ENCODE assay signal across 15 cellular contexts in the genomic region with DNA sequence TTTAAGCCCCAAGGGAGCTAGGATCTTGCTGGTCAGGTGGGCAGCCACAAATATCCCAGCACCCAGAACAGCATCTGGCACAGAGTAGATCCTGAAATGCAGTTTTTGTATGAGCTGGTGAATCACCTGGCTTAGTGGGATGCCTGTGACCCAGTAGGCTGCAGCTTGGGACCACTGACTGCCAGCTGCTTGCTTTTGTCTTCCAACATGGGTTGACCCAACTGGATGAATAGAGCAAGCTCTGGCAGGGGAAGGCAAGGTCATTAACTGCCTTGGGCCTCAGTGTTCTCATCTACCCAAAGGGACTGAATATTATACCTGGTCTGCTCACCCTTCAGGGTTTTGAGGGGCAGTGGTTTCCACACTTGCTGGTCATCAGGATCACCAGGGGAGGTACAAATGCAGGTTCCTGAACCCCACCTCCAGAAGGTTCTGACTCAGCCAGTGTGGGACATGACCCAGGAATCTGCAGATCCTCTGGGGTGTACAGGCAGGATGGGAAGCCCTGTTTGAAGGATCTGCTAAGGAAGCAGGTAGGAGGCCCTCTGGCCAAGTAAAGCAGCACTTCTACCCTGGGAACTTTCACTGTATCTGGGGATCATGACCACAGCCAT. TPM values are rescaled to one million over a fixed set of nuclear protein-coding genes. Genes with fewer than 3 reads are reported as not detected.
DNase-seq lines count a peak whose midpoint lies in the region; ATAC-seq and TF ChIP-seq lines count a peak whose summit lies in the region.
"Had no signal": no experiment of that assay in that cellular context is flagged by ENCODE, and none has a peak within 500 bp of the region (broad histone marks: within the 10 kb centered on the region; RNA-seq: fewer than 3 reads in every experiment).

No MANE protein-coding gene starts in this region.

- no peak overlapping the region for H3K4me3 ChIP-seq in uterus
- H3K4me3 ChIP-seq: HAP-1 had no signal

- peak overlapping the region; percentile 75 for H3K27ac Mint-ChIP-seq in chondrocyte (ENCODE audit: unreplicated experiment)

- H3K4me1 Mint-ChIP-seq in chondrocyte (ENCODE audit: low read depth), result peaks cover 79% of the 10 kb centered on the region

- ATAC-seq in HG02571 (IDR thresholded peaks at IDR 0.05; ENCODE audit: unreplicated experiment), result no peak
- no peak for ATAC-seq in GM18907 (IDR thresholded peaks at IDR 0.05; ENCODE audit: unreplicated experiment)

- no peaks in the 10 kb centered on the region for H3K9me3 Mint-ChIP-seq in chondrocyte (ENCODE audit: low read depth)

- no peak overlapping the region for H3K4me3 Mint-ChIP-seq in chondrocyte (ENCODE audit: unreplicated experiment)

- H3K27ac ChIP-seq in uterus, result no peak overlapping the region

- no peaks in the 10 kb centered on the region for H3K27me3 Mint-ChIP-seq in chondrocyte (ENCODE audit: low read depth)

- H3K9me3 ChIP-seq in uterus, result no peaks in the 10 kb centered on the region
- H3K9me3 ChIP-seq: HAP-1 had no signal

- TF ChIP-seq POLR2A in uterus (IDR thresholded peaks at IDR 0.05), result no peak

- no peaks in the 10 kb centered on the region for H3K27me3 ChIP-seq in uterus

- no peaks in the 10 kb centered on the region for H3K4me1 ChIP-seq in uterus
- H3K4me1 ChIP-seq: HAP-1 had no signal

- intact Hi-C loops in uterus (cut with DNase I; ENCODE audit: low total_unique reads), result no loop called here

- TF ChIP-seq CTCF in chondrocyte (IDR thresholded peaks at IDR 0.05), result no peak
- TF ChIP-seq CTCF in uterus (IDR thresholded peaks at IDR 0.05), result no peak

- DNase-seq in activated T-cell treated with anti-CD3 and anti-CD28 coated beads, Interleukin-2, amount 50 U/mL, for 48 hours, result peak; percentile 6 to 7
- DNase-seq in activated T-cell treated with anti-CD3 and anti-CD28 coated beads for 4 hours (no peak), chondrocyte (ENCODE audit: low spot score) (no peak), mesenteric fat pad (ENCODE audit: low spot score) (peak; percentile 49), uterus (peak; percentile 7 to 11)
- DNase-seq: AML-193, DMS53, Kasumi-1, NCI-H1417, NCI-H2029 treated with DMSO at 0.1 percent for 48 hours, NCI-H510A, NCI-H82 had no signal

- no peaks in the 10 kb centered on the region for H3K36me3 ChIP-seq in uterus
- H3K36me3 ChIP-seq: HAP-1 had no signal

- peaks cover 46% of the 10 kb centered on the region for H3K36me3 Mint-ChIP-seq in chondrocyte (ENCODE audit: low read depth)

RNA-seq across cellular contexts. Expression of a gene that starts 55.4 kb away (rescaled TPM):
- total RNA-seq in chondrocyte (965 to 1,105 TPM (median 1,092 TPM) in 3 replicates), mesenteric fat pad (4.5 TPM), uterus (100 to 1,000 TPM in 1 of 4 donors, 10 to 100 TPM in 3; 37.3 to 106 (median 61.1) TPM)

Comparison
In these comparisons a context has a peak if more than half of its experiments do, and no peak if none do; other contexts are left out.
1. DNase-seq: peak in activated T-cell treated with anti-CD3 and anti-CD28 coated beads, Interleukin-2, amount 50 U/mL, for 48 hours (2 of 2), mesenteric fat pad (single experiment) and uterus (2 of 2); none in activated T-cell treated with anti-CD3 and anti-CD28 coated beads for 4 hours (single experiment) and chondrocyte (single experiment).